8 cellular contexts compared by ENCODE assay signal in genomic region chr2:236512902-236513433, GRCh38. TPM values are rescaled to one million over a fixed set of nuclear protein-coding genes. Genes with fewer than 3 reads are reported as not detected.
DNase-seq lines count a peak whose midpoint lies in the region; ATAC-seq and TF ChIP-seq lines count a peak whose summit lies in the region.

No MANE protein-coding gene starts in this region.

- H3K9me3 ChIP-seq in Panc1 (ENCODE audit: control insufficient read depth, insufficient read depth, low read depth, low read length) (no peaks in the 10 kb centered on the region), aorta (ENCODE audit: control insufficient read depth, low read length) (no peaks in the 10 kb centered on the region)

- POLR2A ChIA-PET in Panc1 (lab: Charles Lee), result no interaction called here

- in situ Hi-C loops in Panc1 (cut with HindIII; ENCODE audit: low pct_unique_long_range_greater_than_20kb, low sequenced_read_pairs), result no loop called here

- H3K9me3 Mint-ChIP-seq in activated T-cell treated with anti-CD3 and anti-CD28 coated beads, Interleukin-2, amount 50 U/mL, for 72 hours, result no peaks in the 10 kb centered on the region

- H3K27ac ChIP-seq in Panc1 (ENCODE audit: low read length) (no peak overlapping the region), aorta (ENCODE audit: low read depth in 1 of 2, low read length in 2 of 2) (no peak overlapping the region)

- peaks cover 16% of the 10 kb centered on the region for H3K27me3 Mint-ChIP-seq in activated T-cell treated with anti-CD3 and anti-CD28 coated beads, Interleukin-2, amount 50 U/mL, for 72 hours (ENCODE audit: low read depth)

- peak; percentile 84 for ATAC-seq in HG02973 (IDR thresholded peaks at IDR 0.05; ENCODE audit: unreplicated experiment)
- ATAC-seq in Panc1, result peak; percentile 94
- peak; percentile 96 to 97 for ATAC-seq in activated T-cell treated with anti-CD3 and anti-CD28 coated beads, Interleukin-2, amount 50 U/mL, for 72 hours (replicated peaks in 1 of 2)
- ATAC-seq in aorta (ENCODE audit: low FRiP score), result peak; percentile 81

- BruUV-seq in Panc1 (replicated peaks; lab: Mats Ljungman, UMichigan), result no TSS peak

- H3K27me3 ChIP-seq in Panc1 (ENCODE audit: control insufficient read depth, insufficient read depth, low read length) (peaks cover 15% of the 10 kb centered on the region), aorta (ENCODE audit: control insufficient read depth in 1 of 2, insufficient read depth in 2 of 2, low read length in 1 of 2) (no peaks in the 10 kb centered on the region)

- DNase-seq in NK-92 treated with Interleukin-12 subunit alpha and Interleukin-12 subunit beta, amount 100 ng/mL, for 24 hours (lab: John Stamatoyannopoulos, UW), result peak; percentile 27
- no peak for DNase-seq in NK-92 (lab: John Stamatoyannopoulos, UW; ENCODE audit: unreplicated experiment)
- peak; percentile 47 for DNase-seq in Panc1 (ENCODE audit: low read depth, low spot score)
- DNase-seq in activated T-cell treated with anti-CD3 and anti-CD28 coated beads, Interleukin-2, amount 50 U/mL, for 72 hours, result peak; percentile 64 to 66
- peak; percentile 9 to 56 for DNase-seq in foreskin fibroblast
- peak; percentile 57 for DNase-seq in pons (ENCODE audit: low spot score)
- peak; percentile 71 to 85 for DNase-seq in aorta

- 21 to 23% methylated on average over 7 of the region's 7 CpGs for WGBS in aorta, 2 donors

- no peaks in the 10 kb centered on the region for H3K4me1 ChIP-seq in Panc1 (ENCODE audit: control insufficient read depth, insufficient read depth, low read length)
- peaks cover 0 to 1% of the 10 kb centered on the region in 2 donors for H3K4me1 ChIP-seq in aorta (ENCODE audit: control insufficient read depth in 1 of 2, insufficient read depth in 2 of 2, low read length in 2 of 2)

- H3K4me1 Mint-ChIP-seq in activated T-cell treated with anti-CD3 and anti-CD28 coated beads, Interleukin-2, amount 50 U/mL, for 72 hours (ENCODE audit: low read depth), result peaks cover 6% of the 10 kb centered on the region

- no peak overlapping the region for H3K4me3 ChIP-seq in Panc1 (ENCODE audit: low read depth in 2 of 2, low read length in 2 of 2)
- H3K4me3 ChIP-seq in foreskin fibroblast (ENCODE audit: low read depth in 1 of 2, low read length in 2 of 2), result no peak overlapping the region
- no peak overlapping the region for H3K4me3 ChIP-seq in aorta (ENCODE audit: low read length in 2 of 2)

- no peaks in the 10 kb centered on the region for H3K36me3 Mint-ChIP-seq in activated T-cell treated with anti-CD3 and anti-CD28 coated beads, Interleukin-2, amount 50 U/mL, for 72 hours (ENCODE audit: insufficient read depth in 2 of 2)

- TF ChIP-seq CTCF in Panc1 (IDR thresholded peaks at IDR 0.05) (peak; percentile 79), foreskin fibroblast (IDR thresholded peaks at IDR 0.05; ENCODE audit: low read depth, low read length) (peak; percentile 83)

- no peak overlapping the region for H3K4me3 Mint-ChIP-seq in activated T-cell treated with anti-CD3 and anti-CD28 coated beads, Interleukin-2, amount 50 U/mL, for 72 hours

- no peak overlapping the region for H3K27ac Mint-ChIP-seq in activated T-cell treated with anti-CD3 and anti-CD28 coated beads, Interleukin-2, amount 50 U/mL, for 72 hours

- intact Hi-C loops in Panc1 (cut with micrococcal nuclease; ENCODE audit: unreplicated experiment), result loop anchor here (2.0 to 5.0 kb wide), 2 partner anchors 56 to 549 kb away; partner anchors contain the start of gene ACKR3
- intact Hi-C loops in aorta (cut with DNase I), result loop anchor here (1.0 to 5.0 kb wide), 4 partner anchors 54 to 544 kb away; partner anchors contain the start of gene ACKR3 (in 1 of the 2)

- H3K36me3 ChIP-seq in Panc1 (ENCODE audit: control insufficient read depth, insufficient read depth, low read length) (no peaks in the 10 kb centered on the region), aorta (ENCODE audit: control insufficient read depth in 1 of 2, insufficient read depth in 2 of 2, low read length in 1 of 2) (no peaks in the 10 kb centered on the region)

- CTCF ChIA-PET in Panc1 (lab: Charles Lee), result interaction anchor here (0.5 to 0.7 kb wide), 2 partner anchors 9 to 713 kb away, joined by 3 to 4 read pairs; no protein-coding TSS in a partner anchor

RNA-seq across cellular contexts. Expression of gene ACKR3, which starts 56.7 kb away (rescaled TPM):
- not detected for total RNA-seq in Panc1 (2021; ENCODE audit: unreplicated experiment)
- not detected for polyA plus RNA-seq in Panc1 (2012; ENCODE audit: insufficient read length)
- 1 to 10 TPM in 1 of 2 donors, under 1 TPM in 1; 0.83 to 1.0 TPM for total RNA-seq in activated T-cell treated with anti-CD3 and anti-CD28 coated beads, Interleukin-2, amount 50 U/mL, for 72 hours
- 100 to 1,000 TPM; 113 to 116 TPM for total RNA-seq in aorta
- 10 to 100 TPM in 1 of 2 donors, 1 to 10 TPM in 1; 7.0 to 37.5 TPM for polyA plus RNA-seq in aorta

Comparison
In these comparisons a context has a peak if more than half of its experiments do, and no peak if none do; other contexts are left out.
1. RNA of gene ACKR3, which starts 56.7 kb away (total RNA-seq): 113 to 116 TPM in aorta; 0.83 to 1.0 TPM in activated T-cell treated with anti-CD3 and anti-CD28 coated beads, Interleukin-2, amount 50 U/mL, for 72 hours and not detected in Panc1 (single experiment); every median in the first group is over 10 times any median in the second.
2. Peak in every context shown above with its lines, with median percentiles within 50 percentile points of each other: ATAC-seq.